In genomic region chr1:44707959-44708831, GRCh38 we compare ENCODE assay signal across 1 cellular context.
TF ChIP-seq lines count a peak whose summit lies in the region.

No MANE protein-coding gene starts in this region.

TF ChIP-seq in HepG2, 621 proteins besides CTCF, POLR2A, EP300 and RAD21 (continues in another document):
- TF ChIP-seq ZNF878 (CRISPR knock-in tag; IDR thresholded peaks at IDR 0.05), result 0 out of 2 replicates have a peak, but pooled peaks have one; percentile 33
- TF ChIP-seq ZNF317 (CRISPR knock-in tag; IDR thresholded peaks at IDR 0.05), result no peak
- peak; percentile 52 for TF ChIP-seq ZNF501 (CRISPR knock-in tag; IDR thresholded peaks at IDR 0.05)
- no peak for TF ChIP-seq SMAD1 (CRISPR knock-in tag; IDR thresholded peaks at IDR 0.05; ENCODE audit: borderline replicate concordance, low read depth)
- no peak for TF ChIP-seq CC2D1A (CRISPR knock-in tag; IDR thresholded peaks at IDR 0.05)
- 0 out of 2 replicates have a peak, but pooled peaks have one; percentile 45 for TF ChIP-seq ZNF136 (CRISPR knock-in tag; IDR thresholded peaks at IDR 0.05; ENCODE audit: low read depth)
- TF ChIP-seq, protein P1, sequence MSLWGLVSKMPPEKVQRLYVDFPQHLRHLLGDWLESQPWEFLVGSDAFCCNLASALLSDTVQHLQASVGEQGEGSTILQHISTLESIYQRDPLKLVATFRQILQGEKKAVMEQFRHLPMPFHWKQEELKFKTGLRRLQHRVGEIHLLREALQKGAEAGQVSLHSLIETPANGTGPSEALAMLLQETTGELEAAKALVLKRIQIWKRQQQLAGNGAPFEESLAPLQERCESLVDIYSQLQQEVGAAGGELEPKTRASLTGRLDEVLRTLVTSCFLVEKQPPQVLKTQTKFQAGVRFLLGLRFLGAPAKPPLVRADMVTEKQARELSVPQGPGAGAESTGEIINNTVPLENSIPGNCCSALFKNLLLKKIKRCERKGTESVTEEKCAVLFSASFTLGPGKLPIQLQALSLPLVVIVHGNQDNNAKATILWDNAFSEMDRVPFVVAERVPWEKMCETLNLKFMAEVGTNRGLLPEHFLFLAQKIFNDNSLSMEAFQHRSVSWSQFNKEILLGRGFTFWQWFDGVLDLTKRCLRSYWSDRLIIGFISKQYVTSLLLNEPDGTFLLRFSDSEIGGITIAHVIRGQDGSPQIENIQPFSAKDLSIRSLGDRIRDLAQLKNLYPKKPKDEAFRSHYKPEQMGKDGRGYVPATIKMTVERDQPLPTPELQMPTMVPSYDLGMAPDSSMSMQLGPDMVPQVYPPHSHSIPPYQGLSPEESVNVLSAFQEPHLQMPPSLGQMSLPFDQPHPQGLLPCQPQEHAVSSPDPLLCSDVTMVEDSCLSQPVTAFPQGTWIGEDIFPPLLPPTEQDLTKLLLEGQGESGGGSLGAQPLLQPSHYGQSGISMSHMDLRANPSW (CRISPR knock-in tag; IDR thresholded peaks at IDR 0.05; ENCODE audit: borderline replicate concordance), result 0 out of 2 replicates have a peak, but pooled peaks have one; percentile 51
- TF ChIP-seq ARID2 (CRISPR knock-in tag; IDR thresholded peaks at IDR 0.05; ENCODE audit: borderline replicate concordance), result peak; percentile 52; the same call in 1 of the 2 replicates
- no peak for TF ChIP-seq MTF2 (CRISPR knock-in tag; IDR thresholded peaks at IDR 0.05; ENCODE audit: borderline replicate concordance)
- peak; percentile 77 for TF ChIP-seq GATAD2A (CRISPR knock-in tag; IDR thresholded peaks at IDR 0.05)
- TF ChIP-seq HNRNPUL1 (IDR thresholded peaks at IDR 0.05; ENCODE audit: low read depth, low read length), result no peak
- TF ChIP-seq FOXA3 (CRISPR knock-in tag; IDR thresholded peaks at IDR 0.05), result peak; percentile 67; the same call in 1 of the 2 replicates
- no peak for TF ChIP-seq ZNF234 (CRISPR knock-in tag; conservative IDR thresholded peaks at IDR 0.05)
- TF ChIP-seq FOXP1 (IDR thresholded peaks at IDR 0.05), result no peak
- peak; percentile 72 for TF ChIP-seq FOXP1 (CRISPR knock-in tag; IDR thresholded peaks at IDR 0.05)
- TF ChIP-seq NR2F2 (IDR thresholded peaks at IDR 0.05; ENCODE audit: borderline replicate concordance, low read depth), result peak; percentile 58; the same call in 1 of the 2 replicates
- no peak for TF ChIP-seq ZNF75D (CRISPR knock-in tag; IDR thresholded peaks at IDR 0.05; ENCODE audit: borderline replicate concordance)
- TF ChIP-seq, protein P2, sequence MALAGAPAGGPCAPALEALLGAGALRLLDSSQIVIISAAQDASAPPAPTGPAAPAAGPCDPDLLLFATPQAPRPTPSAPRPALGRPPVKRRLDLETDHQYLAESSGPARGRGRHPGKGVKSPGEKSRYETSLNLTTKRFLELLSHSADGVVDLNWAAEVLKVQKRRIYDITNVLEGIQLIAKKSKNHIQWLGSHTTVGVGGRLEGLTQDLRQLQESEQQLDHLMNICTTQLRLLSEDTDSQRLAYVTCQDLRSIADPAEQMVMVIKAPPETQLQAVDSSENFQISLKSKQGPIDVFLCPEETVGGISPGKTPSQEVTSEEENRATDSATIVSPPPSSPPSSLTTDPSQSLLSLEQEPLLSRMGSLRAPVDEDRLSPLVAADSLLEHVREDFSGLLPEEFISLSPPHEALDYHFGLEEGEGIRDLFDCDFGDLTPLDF (CRISPR knock-in tag; IDR thresholded peaks at IDR 0.05), result no peak
- TF ChIP-seq MXD3 (CRISPR knock-in tag; IDR thresholded peaks at IDR 0.05), result no peak
- no peak for TF ChIP-seq ZBTB1 (CRISPR knock-in tag; IDR thresholded peaks at IDR 0.05; ENCODE audit: borderline replicate concordance)
- no peak for TF ChIP-seq GRHL1 (CRISPR knock-in tag; conservative IDR thresholded peaks at IDR 0.05)
- no peak for TF ChIP-seq SALL2 (CRISPR knock-in tag; IDR thresholded peaks at IDR 0.05)
- no peak for TF ChIP-seq SP4 (CRISPR knock-in tag; IDR thresholded peaks at IDR 0.05)
- TF ChIP-seq, protein P3, sequence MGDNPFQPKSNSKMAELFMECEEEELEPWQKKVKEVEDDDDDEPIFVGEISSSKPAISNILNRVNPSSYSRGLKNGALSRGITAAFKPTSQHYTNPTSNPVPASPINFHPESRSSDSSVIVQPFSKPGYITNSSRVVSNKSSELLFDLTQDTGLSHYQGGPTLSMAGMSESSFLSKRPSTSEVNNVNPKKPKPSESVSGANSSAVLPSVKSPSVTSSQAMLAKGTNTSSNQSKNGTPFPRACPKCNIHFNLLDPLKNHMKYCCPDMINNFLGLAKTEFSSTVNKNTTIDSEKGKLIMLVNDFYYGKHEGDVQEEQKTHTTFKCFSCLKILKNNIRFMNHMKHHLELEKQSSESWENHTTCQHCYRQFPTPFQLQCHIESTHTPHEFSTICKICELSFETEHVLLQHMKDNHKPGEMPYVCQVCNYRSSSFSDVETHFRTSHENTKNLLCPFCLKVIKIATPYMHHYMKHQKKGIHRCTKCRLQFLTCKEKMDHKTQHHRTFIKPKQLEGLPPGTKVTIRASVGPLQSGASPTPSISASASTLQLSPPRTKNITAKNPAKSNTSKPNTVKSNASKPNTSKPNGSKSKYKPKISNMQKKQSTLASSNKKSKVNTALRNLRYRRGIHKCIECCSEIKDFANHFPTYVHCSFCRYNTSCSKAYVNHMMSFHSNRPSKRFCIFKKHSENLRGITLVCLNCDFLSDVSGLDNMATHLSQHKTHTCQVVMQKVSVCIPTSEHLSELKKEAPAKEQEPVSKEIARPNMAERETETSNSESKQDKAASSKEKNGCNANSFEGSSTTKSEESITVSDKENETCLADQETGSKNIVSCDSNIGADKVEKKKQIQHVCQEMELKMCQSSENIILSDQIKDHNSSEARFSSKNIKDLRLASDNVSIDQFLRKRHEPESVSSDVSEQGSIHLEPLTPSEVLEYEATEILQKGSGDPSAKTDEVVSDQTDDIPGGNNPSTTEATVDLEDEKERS (CRISPR knock-in tag; IDR thresholded peaks at IDR 0.05), result no peak
- TF ChIP-seq FOXJ3 (CRISPR knock-in tag; IDR thresholded peaks at IDR 0.05; ENCODE audit: borderline replicate concordance), result peak; percentile 46; the same call in 1 of the 2 replicates
- TF ChIP-seq SRSF4 (IDR thresholded peaks at IDR 0.05; ENCODE audit: low read depth, low read length, poor library complexity, severe bottlenecking), result no peak
- TF ChIP-seq, protein P4, sequence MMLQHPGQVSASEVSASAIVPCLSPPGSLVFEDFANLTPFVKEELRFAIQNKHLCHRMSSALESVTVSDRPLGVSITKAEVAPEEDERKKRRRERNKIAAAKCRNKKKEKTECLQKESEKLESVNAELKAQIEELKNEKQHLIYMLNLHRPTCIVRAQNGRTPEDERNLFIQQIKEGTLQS (CRISPR knock-in tag; IDR thresholded peaks at IDR 0.05), result no peak
- TF ChIP-seq, protein P5, sequence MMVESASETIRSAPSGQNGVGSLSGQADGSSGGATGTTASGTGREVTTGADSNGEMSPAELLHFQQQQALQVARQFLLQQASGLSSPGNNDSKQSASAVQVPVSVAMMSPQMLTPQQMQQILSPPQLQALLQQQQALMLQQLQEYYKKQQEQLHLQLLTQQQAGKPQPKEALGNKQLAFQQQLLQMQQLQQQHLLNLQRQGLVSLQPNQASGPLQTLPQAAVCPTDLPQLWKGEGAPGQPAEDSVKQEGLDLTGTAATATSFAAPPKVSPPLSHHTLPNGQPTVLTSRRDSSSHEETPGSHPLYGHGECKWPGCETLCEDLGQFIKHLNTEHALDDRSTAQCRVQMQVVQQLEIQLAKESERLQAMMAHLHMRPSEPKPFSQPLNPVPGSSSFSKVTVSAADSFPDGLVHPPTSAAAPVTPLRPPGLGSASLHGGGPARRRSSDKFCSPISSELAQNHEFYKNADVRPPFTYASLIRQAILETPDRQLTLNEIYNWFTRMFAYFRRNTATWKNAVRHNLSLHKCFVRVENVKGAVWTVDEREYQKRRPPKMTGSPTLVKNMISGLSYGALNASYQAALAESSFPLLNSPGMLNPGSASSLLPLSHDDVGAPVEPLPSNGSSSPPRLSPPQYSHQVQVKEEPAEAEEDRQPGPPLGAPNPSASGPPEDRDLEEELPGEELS (CRISPR knock-in tag; IDR thresholded peaks at IDR 0.05), result peak; percentile 67
- no peak for TF ChIP-seq SIX4 (CRISPR knock-in tag; IDR thresholded peaks at IDR 0.05)
- TF ChIP-seq SMAD9 (CRISPR knock-in tag; IDR thresholded peaks at IDR 0.05), result no peak
- TF ChIP-seq YEATS2 (CRISPR knock-in tag; IDR thresholded peaks at IDR 0.05; ENCODE audit: borderline replicate concordance), result no peak
- TF ChIP-seq MAFG (CRISPR knock-in tag; IDR thresholded peaks at IDR 0.05), result no peak
- TF ChIP-seq SOX13 (IDR thresholded peaks at IDR 0.05), result no peak
- TF ChIP-seq SOX13 (CRISPR knock-in tag; conservative IDR thresholded peaks at IDR 0.05 in 1 of 2, IDR thresholded peaks at IDR 0.05 in 1 of 2), result peak in 1 of 2 experiments; percentile 32; a peak in 1 of 4 replicates
- TF ChIP-seq ELF3 (CRISPR knock-in tag; IDR thresholded peaks at IDR 0.05), result peak; percentile 43; the same call in 1 of the 2 replicates
- TF ChIP-seq SAP130 (CRISPR knock-in tag; IDR thresholded peaks at IDR 0.05; ENCODE audit: low read depth), result peak; percentile 43
- TF ChIP-seq ZNF160 (CRISPR knock-in tag; IDR thresholded peaks at IDR 0.05), result no peak
- TF ChIP-seq ZNF44 (CRISPR knock-in tag; IDR thresholded peaks at IDR 0.05), result no peak
- TF ChIP-seq ZNF274 (CRISPR knock-in tag; IDR thresholded peaks at IDR 0.05), result no peak
- no peak for TF ChIP-seq ZNF335 (CRISPR knock-in tag; IDR thresholded peaks at IDR 0.05)
- TF ChIP-seq MBNL3 (CRISPR knock-in tag; conservative IDR thresholded peaks at IDR 0.05), result no peak
- TF ChIP-seq PHF8 (CRISPR knock-in tag; IDR thresholded peaks at IDR 0.05), result no peak
- TF ChIP-seq, protein P6, sequence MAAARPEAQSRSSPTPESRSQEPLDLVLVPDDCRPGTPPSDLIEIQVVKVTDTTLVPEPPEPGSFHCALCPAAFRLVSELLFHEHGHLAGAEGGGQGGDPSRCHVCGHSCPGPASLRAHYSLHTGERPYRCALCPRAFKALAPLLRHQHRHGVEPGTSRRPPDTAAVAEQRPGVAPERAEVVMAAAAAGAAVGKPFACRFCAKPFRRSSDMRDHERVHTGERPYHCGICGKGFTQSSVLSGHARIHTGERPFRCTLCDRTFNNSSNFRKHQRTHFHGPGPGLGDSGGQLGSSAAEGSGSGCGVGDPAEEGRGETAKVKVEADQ (CRISPR knock-in tag; IDR thresholded peaks at IDR 0.05; ENCODE audit: borderline replicate concordance), result peak; percentile 43; the same call in 1 of the 2 replicates
- TF ChIP-seq CEBPG (CRISPR knock-in tag; IDR thresholded peaks at IDR 0.05), result no peak
- peak; percentile 52; the same call in 1 of the 2 replicates for TF ChIP-seq MIER3 (CRISPR knock-in tag; IDR thresholded peaks at IDR 0.05; ENCODE audit: borderline replicate concordance)
- TF ChIP-seq HMG20A (CRISPR knock-in tag; IDR thresholded peaks at IDR 0.05; ENCODE audit: borderline replicate concordance), result peak; percentile 71
- TF ChIP-seq ZKSCAN8 (CRISPR knock-in tag; IDR thresholded peaks at IDR 0.05; ENCODE audit: borderline replicate concordance), result 0 out of 2 replicates have a peak, but pooled peaks have one; percentile 22
- TF ChIP-seq, protein P7, sequence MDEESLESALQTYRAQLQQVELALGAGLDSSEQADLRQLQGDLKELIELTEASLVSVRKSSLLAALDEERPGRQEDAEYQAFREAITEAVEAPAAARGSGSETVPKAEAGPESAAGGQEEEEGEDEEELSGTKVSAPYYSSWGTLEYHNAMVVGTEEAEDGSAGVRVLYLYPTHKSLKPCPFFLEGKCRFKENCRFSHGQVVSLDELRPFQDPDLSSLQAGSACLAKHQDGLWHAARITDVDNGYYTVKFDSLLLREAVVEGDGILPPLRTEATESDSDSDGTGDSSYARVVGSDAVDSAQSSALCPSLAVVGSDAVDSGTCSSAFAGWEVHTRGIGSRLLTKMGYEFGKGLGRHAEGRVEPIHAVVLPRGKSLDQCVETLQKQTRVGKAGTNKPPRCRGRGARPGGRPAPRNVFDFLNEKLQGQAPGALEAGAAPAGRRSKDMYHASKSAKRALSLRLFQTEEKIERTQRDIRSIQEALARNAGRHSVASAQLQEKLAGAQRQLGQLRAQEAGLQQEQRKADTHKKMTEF (CRISPR knock-in tag; IDR thresholded peaks at IDR 0.05), result peak; percentile 60
- no peak for TF ChIP-seq RBAK (CRISPR knock-in tag; IDR thresholded peaks at IDR 0.05)
- no peak for TF ChIP-seq NKX3-1 (CRISPR knock-in tag; IDR thresholded peaks at IDR 0.05)
- TF ChIP-seq KDM6A (CRISPR knock-in tag; IDR thresholded peaks at IDR 0.05; ENCODE audit: low read depth), result peak; percentile 23; the same call in 1 of the 2 replicates
- TF ChIP-seq JUNB (CRISPR knock-in tag; IDR thresholded peaks at IDR 0.05; ENCODE audit: borderline replicate concordance), result no peak
- TF ChIP-seq HNF1B (CRISPR knock-in tag; IDR thresholded peaks at IDR 0.05), result peak; percentile 28; the same call in 1 of the 2 replicates
- TF ChIP-seq RFX5 (IDR thresholded peaks at IDR 0.05; ENCODE audit: low read depth, low read length), result no peak
- TF ChIP-seq PHB2 (IDR thresholded peaks at IDR 0.05; ENCODE audit: partially characterized antibody), result no peak
- TF ChIP-seq HCFC1 (IDR thresholded peaks at IDR 0.05; ENCODE audit: low read depth, low read length), result no peak
- TF ChIP-seq RCOR2 (CRISPR knock-in tag; IDR thresholded peaks at IDR 0.05), result 0 out of 2 replicates have a peak, but pooled peaks have one; percentile 9
- no peak for TF ChIP-seq ZNF720 (CRISPR knock-in tag; IDR thresholded peaks at IDR 0.05)
